31 cellular contexts compared by ENCODE assay signal in genomic region chrX:141982296-141982695, GRCh38.
"Had no signal": no experiment of that assay in that cellular context is flagged by ENCODE, and none has a peak within 500 bp of the region (broad histone marks: within the 10 kb centered on the region; RNA-seq: fewer than 3 reads in every experiment).

No MANE protein-coding gene starts in this region.

- ATAC-seq: activated naive CD4-positive, alpha-beta T cell treated with anti-CD3 and anti-CD28 coated beads, Interleukin-2, amount 50 U/mL, for 72 hours; activated naive CD8-positive, alpha-beta T cell treated with anti-CD3 and anti-CD28 coated beads, Interleukin-2, amount 50 U/mL, for 24 hours; activated T-cell treated with anti-CD3 and anti-CD28 coated beads, Interleukin-2, amount 50 U/mL, for 4 hours; activated T-cell treated with anti-CD3 and anti-CD28 coated beads, Interleukin-2, amount 50 U/mL, for 72 hours; activated T-helper 17 cell treated with anti-CD3 and anti-CD28 coated beads, Interleukin-2, amount 50 U/mL, for 72 hours; body of pancreas had no signal

- H3K27ac ChIP-seq: adrenal gland, ascending aorta, body of pancreas, brain microvascular endothelial cell, breast epithelium, cardiac muscle cell had no signal

- H3K27me3 ChIP-seq: adrenal gland, ascending aorta, body of pancreas, brain microvascular endothelial cell, breast epithelium, cardiac muscle cell had no signal

- DNase-seq: activated effector memory CD4-positive, alpha-beta T cell treated with anti-CD3 and anti-CD28 coated beads, Interleukin-2, amount 50 U/mL, for 16 hours; activated effector memory CD4-positive, alpha-beta T cell treated with Interleukin-2 at 50 U/mL for 16 hours; activated gamma-delta T cell; activated gamma-delta T cell treated with Interleukin-2 at 50 U/mL for 16 hours; activated naive CD4-positive, alpha-beta T cell; activated naive CD4-positive, alpha-beta T cell treated with anti-CD3 and anti-CD28 coated beads for 36 hours; activated naive CD4-positive, alpha-beta T cell treated with anti-CD3 and anti-CD28 coated beads, Interleukin-2, amount 10 ng/mL, durations not matched to agents 7 days and 5 days; activated naive CD4-positive, alpha-beta T cell treated with anti-CD3 and anti-CD28 coated beads, Interleukin-2, amount 50 U/mL, for 16 hours; activated naive CD4-positive, alpha-beta T cell treated with Interleukin-2 at 50 U/mL for 16 hours; activated naive CD8-positive, alpha-beta T cell treated with anti-CD3 and anti-CD28 coated beads for 36 hours; activated naive CD8-positive, alpha-beta T cell treated with anti-CD3 and anti-CD28 coated beads, Interleukin-2, amount 10 ng/mL, durations not matched to agents 7 days and 5 days; activated naive CD8-positive, alpha-beta T cell treated with anti-CD3 and anti-CD28 coated beads, Interleukin-2, amount 50 U/mL, for 24 hours; activated T-cell treated with anti-CD3 and anti-CD28 coated beads, Interleukin-2, amount 50 U/mL, for 24 hours; activated T-cell treated with anti-CD3 and anti-CD28 coated beads, Interleukin-2, amount 50 U/mL, for 4 hours; activated T-cell treated with anti-CD3 and anti-CD28 coated beads, Interleukin-2, amount 50 U/mL, for 48 hours; activated T-cell treated with anti-CD3 and anti-CD28 coated beads, Interleukin-2, amount 50 U/mL, for 72 hours; adrenal gland; amniotic stem cell; amygdala; anterior cingulate cortex; aorta; body of pancreas; brain microvascular endothelial cell; caudate nucleus; central memory CD4-positive, alpha-beta T cell; cerebellar nuclear complex had no signal

- H3K4me1 ChIP-seq: adrenal gland, ascending aorta, body of pancreas, breast epithelium had no signal

- H3K4me3 ChIP-seq: adrenal gland, ascending aorta, body of pancreas, breast epithelium, cardiac muscle cell had no signal

- H3K36me3 ChIP-seq: adrenal gland, ascending aorta, brain microvascular endothelial cell, breast epithelium, cardiac muscle cell had no signal

- H3K9me3 ChIP-seq: adrenal gland, ascending aorta, body of pancreas, breast epithelium had no signal
